ENCODE assay signal across 2 cellular contexts in genomic region chr1:38154089-38154470, GRCh38.
TF ChIP-seq lines count a peak whose summit lies in the region.

No MANE protein-coding gene starts in this region.

TF ChIP-seq in IMR-90, 13 proteins besides CTCF, POLR2A, EP300 and RAD21:
- TF ChIP-seq FOS (IDR thresholded peaks at IDR 0.05; ENCODE audit: low read depth, low read length) (no peak), CEBPB (IDR thresholded peaks at IDR 0.05; ENCODE audit: low read depth, low read length) (no peak), BHLHE40 (IDR thresholded peaks at IDR 0.05; ENCODE audit: low read depth, low read length) (no peak), RFX5 (IDR thresholded peaks at IDR 0.05; ENCODE audit: low read depth, low read length) (no peak), MAZ (IDR thresholded peaks at IDR 0.05; ENCODE audit: borderline replicate concordance, low read depth, low read length) (no peak), MXI1 (IDR thresholded peaks at IDR 0.05; ENCODE audit: borderline replicate concordance, low read depth, low read length) (no peak), USF2 (IDR thresholded peaks at IDR 0.05; ENCODE audit: low read depth, low read length) (no peak), CHD1 (IDR thresholded peaks at IDR 0.05; ENCODE audit: low read depth, low read length) (no peak), NFE2L2 (IDR thresholded peaks at IDR 0.05; ENCODE audit: low read depth, low read length) (no peak)

TF ChIP-seq in H1, 55 proteins besides CTCF, POLR2A, EP300 and RAD21:
- TF ChIP-seq CTBP2 (IDR thresholded peaks at IDR 0.05; ENCODE audit: borderline replicate concordance, insufficient read depth, insufficient read length, low read length) (no peak), MAFK (IDR thresholded peaks at IDR 0.05; ENCODE audit: low read depth, low read length) (no peak), USF2 (IDR thresholded peaks at IDR 0.05; ENCODE audit: low read length) (no peak), ZNF274 (IDR thresholded peaks at IDR 0.05; ENCODE audit: borderline replicate concordance, extremely low read depth, low read length) (no peak), KDM1A (IDR thresholded peaks at IDR 0.05; ENCODE audit: borderline replicate concordance, low read length) (no peak), JUND (IDR thresholded peaks at IDR 0.05; ENCODE audit: low read length) (no peak), SP4 (IDR thresholded peaks at IDR 0.05; ENCODE audit: low read length) (no peak), RFX5 (IDR thresholded peaks at IDR 0.05; ENCODE audit: borderline replicate concordance, low read depth, low read length) (no peak), TEAD4 (IDR thresholded peaks at IDR 0.05; ENCODE audit: low read depth, low read length) (no peak), KDM4A (IDR thresholded peaks at IDR 0.05; ENCODE audit: low read depth, low read length, severe bottlenecking) (no peak), RBBP5 (IDR thresholded peaks at IDR 0.05; ENCODE audit: borderline replicate concordance, low read depth, low read length) (no peak), MAX (IDR thresholded peaks at IDR 0.05) (no peak), RXRA (IDR thresholded peaks at IDR 0.05; ENCODE audit: insufficient read depth, low read depth, low read length) (no peak), PHF8 (conservative IDR thresholded peaks at IDR 0.05; ENCODE audit: low read depth, low read length) (no peak), KDM5A (IDR thresholded peaks at IDR 0.05; ENCODE audit: low read length) (no peak), TAF7 (optimal IDR thresholded peaks at IDR 0.05; ENCODE audit: borderline replicate concordance, low read depth, low read length) (no peak)
